In the genomic region with DNA sequence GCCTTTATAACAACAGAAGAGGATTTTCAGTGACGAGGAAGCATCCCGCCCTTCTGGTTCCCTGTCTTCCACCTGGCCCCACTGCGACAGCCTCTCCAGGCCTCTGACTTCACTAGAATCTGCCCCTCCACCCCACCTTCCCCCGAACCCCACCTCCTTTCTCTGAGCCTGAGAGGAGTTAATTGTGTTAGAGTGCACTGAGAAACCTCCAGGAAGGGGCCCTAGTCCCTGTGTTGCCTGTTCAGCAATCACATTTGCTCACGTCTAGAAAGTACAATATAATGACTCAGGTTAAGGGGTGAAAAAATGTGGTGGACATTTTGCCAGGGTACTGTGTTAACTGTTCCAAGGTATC, we compare ENCODE assay signal across 8 cellular contexts. TPM values are rescaled to one million over a fixed set of nuclear protein-coding genes. Genes with fewer than 3 reads are reported as not detected.
A peak's percentile ranks its signal among the peaks of the same experiment; 100 is the strongest.
DNase-seq lines count a peak whose midpoint lies in the region; ATAC-seq and TF ChIP-seq lines count a peak whose summit lies in the region.

No MANE protein-coding gene starts in this region.

- H3K27ac Mint-ChIP-seq in activated CD4-positive, alpha-beta T cell treated with anti-CD3 and anti-CD28 coated beads, Interleukin-2, amount 10 ng/mL, durations not matched to agents 24 days and 14 days: peak overlapping the region; percentile 78
- peak overlapping the region in 1 of 2 donors; percentile 43 for H3K27ac Mint-ChIP-seq in stimulated activated naive CD8-positive, alpha-beta T cell treated with anti-CD3 and anti-CD28 coated beads, Interleukin-15, amount 100 ng/mL, for 72 hours

- H3K9me3 Mint-ChIP-seq in activated CD4-positive, alpha-beta T cell treated with anti-CD3 and anti-CD28 coated beads, Interleukin-2, amount 10 ng/mL, durations not matched to agents 24 days and 14 days: no peaks in the 10 kb centered on the region
- H3K9me3 Mint-ChIP-seq in stimulated activated naive CD8-positive, alpha-beta T cell treated with anti-CD3 and anti-CD28 coated beads, Interleukin-15, amount 100 ng/mL, for 72 hours: no peaks in the 10 kb centered on the region

- intact Hi-C loops in activated CD4-positive, alpha-beta T cell treated with anti-CD3 and anti-CD28 coated beads, Interleukin-2, amount 10 ng/mL, durations not matched to agents 24 days and 14 days (cut with micrococcal nuclease): no loop called here
- intact Hi-C loops in colonic mucosa (cut with DNase I): no loop called here

- ATAC-seq in SK-N-SH treated with all-trans-retinoic acid at 6 μM for 48 hours (peak; percentile 62), GM18907 (IDR thresholded peaks at IDR 0.05; ENCODE audit: unreplicated experiment) (no peak), GM21447 (IDR thresholded peaks at IDR 0.05; ENCODE audit: unreplicated experiment) (no peak)
- peak; percentile 47 for ATAC-seq in stimulated activated naive CD8-positive, alpha-beta T cell treated with anti-CD3 and anti-CD28 coated beads, Interleukin-15, amount 100 ng/mL, for 72 hours

- TF ChIP-seq CTCF in colonic mucosa (IDR thresholded peaks at IDR 0.05): no peak

- H3K9me3 ChIP-seq in iPS-18a (ENCODE audit: control insufficient read depth, low read depth, low read length) (no peaks in the 10 kb centered on the region), colonic mucosa (no peaks in the 10 kb centered on the region)

- H3K36me3 ChIP-seq in iPS-18a (ENCODE audit: control insufficient read depth, low read depth, low read length) (no peaks in the 10 kb centered on the region), colonic mucosa (no peaks in the 10 kb centered on the region)

- H3K9ac ChIP-seq in iPS-18a (ENCODE audit: low read length) (no peak overlapping the region), colonic mucosa (ENCODE audit: low read depth in 2 of 2, low read length in 2 of 2) (no peak overlapping the region)

- peak overlapping the region; percentile 25 for H3K4me3 ChIP-seq in iPS-18a (ENCODE audit: low read length)
- no peak overlapping the region for H3K4me3 ChIP-seq in colonic mucosa

- peaks cover 21% of the 10 kb centered on the region for H3K4me1 ChIP-seq in iPS-18a (ENCODE audit: control insufficient read depth, low read depth, low read length)
- H3K4me1 ChIP-seq in colonic mucosa: peaks cover 9% of the 10 kb centered on the region

- no peak for DNase-seq in activated CD4-positive, alpha-beta T cell treated with anti-CD3 and anti-CD28 coated beads, Interleukin-2, amount 10 ng/mL, durations not matched to agents 24 days and 14 days
- no peak for DNase-seq in activated CD4-positive, alpha-beta T cell treated with anti-CD3 and anti-CD28 coated beads for 1 hour
- DNase-seq in stimulated activated naive CD8-positive, alpha-beta T cell treated with anti-CD3 and anti-CD28 coated beads, Interleukin-15, amount 100 ng/mL, for 72 hours: no peak
- DNase-seq in colonic mucosa: no peak

- peak overlapping the region; percentile 52 for H3K4me3 Mint-ChIP-seq in activated CD4-positive, alpha-beta T cell treated with anti-CD3 and anti-CD28 coated beads, Interleukin-2, amount 10 ng/mL, durations not matched to agents 24 days and 14 days
- peak overlapping the region; percentile 1 to 54 for H3K4me3 Mint-ChIP-seq in stimulated activated naive CD8-positive, alpha-beta T cell treated with anti-CD3 and anti-CD28 coated beads, Interleukin-15, amount 100 ng/mL, for 72 hours

- H3K27me3 ChIP-seq in iPS-18a (ENCODE audit: control insufficient read depth, insufficient read depth, low read length): no peaks in the 10 kb centered on the region
- no peaks in the 10 kb centered on the region for H3K27me3 ChIP-seq in colonic mucosa

- peaks cover 41% of the 10 kb centered on the region for H3K36me3 Mint-ChIP-seq in activated CD4-positive, alpha-beta T cell treated with anti-CD3 and anti-CD28 coated beads, Interleukin-2, amount 10 ng/mL, durations not matched to agents 24 days and 14 days (ENCODE audit: low read depth)

- H3K4me1 Mint-ChIP-seq in activated CD4-positive, alpha-beta T cell treated with anti-CD3 and anti-CD28 coated beads, Interleukin-2, amount 10 ng/mL, durations not matched to agents 24 days and 14 days: peaks cover 74% of the 10 kb centered on the region
- peaks cover 71% of the 10 kb centered on the region for H3K4me1 Mint-ChIP-seq in stimulated activated naive CD8-positive, alpha-beta T cell treated with anti-CD3 and anti-CD28 coated beads, Interleukin-15, amount 100 ng/mL, for 72 hours

- H3K27me3 Mint-ChIP-seq in activated CD4-positive, alpha-beta T cell treated with anti-CD3 and anti-CD28 coated beads, Interleukin-2, amount 10 ng/mL, durations not matched to agents 24 days and 14 days: no peaks in the 10 kb centered on the region
- no peaks in the 10 kb centered on the region for H3K27me3 Mint-ChIP-seq in stimulated activated naive CD8-positive, alpha-beta T cell treated with anti-CD3 and anti-CD28 coated beads, Interleukin-15, amount 100 ng/mL, for 72 hours

- H3K27ac ChIP-seq in iPS-18a (ENCODE audit: low read length) (no peak overlapping the region), colonic mucosa (no peak overlapping the region)

TF ChIP-seq in SK-N-SH treated with all-trans-retinoic acid at 6 μM for 48 hours, 23 proteins besides CTCF, POLR2A, EP300 and RAD21:
- TF ChIP-seq ZNF565 (CRISPR knock-in tag; conservative IDR thresholded peaks at IDR 0.05; ENCODE audit: low read depth): no peak
- TF ChIP-seq TCF4 (CRISPR knock-in tag; IDR thresholded peaks at IDR 0.05; ENCODE audit: borderline replicate concordance): no peak

RNA-seq across cellular contexts. Expression of gene PTPRJ, which starts 38.8 kb away (rescaled TPM):
- 51.3 and 52.2 TPM in 2 replicates for total RNA-seq in activated CD4-positive, alpha-beta T cell treated with anti-CD3 and anti-CD28 coated beads, Interleukin-2, amount 10 ng/mL, durations not matched to agents 24 days and 14 days
- total RNA-seq in colonic mucosa: 10 to 100 TPM; 37.5 to 45.7 TPM

Comparison
In these comparisons a context has a peak if more than half of its experiments do, and no peak if none do; other contexts are left out.
1. ATAC-seq: peak in SK-N-SH treated with all-trans-retinoic acid at 6 μM for 48 hours (single experiment) and stimulated activated naive CD8-positive, alpha-beta T cell treated with anti-CD3 and anti-CD28 coated beads, Interleukin-15, amount 100 ng/mL, for 72 hours (single experiment); none in GM18907 (single experiment) and GM21447 (single experiment).